ENCODE assay signal across 8 cellular contexts in genomic region chr5:10726913-10727517, GRCh38. TPM values are rescaled to one million over a fixed set of nuclear protein-coding genes. Genes with fewer than 3 reads are reported as not detected.
DNase-seq lines count a peak whose midpoint lies in the region; ATAC-seq and TF ChIP-seq lines count a peak whose summit lies in the region.

No MANE protein-coding gene starts in this region.

- no peaks in the 10 kb centered on the region for H3K36me3 ChIP-seq in thoracic aorta

- no peak overlapping the region for H3K4me3 ChIP-seq in thoracic aorta

- peaks cover 30 to 42% of the 10 kb centered on the region in 2 donors for H3K4me1 ChIP-seq in thoracic aorta (ENCODE audit: control insufficient read depth in 1 of 2, low read depth in 2 of 2)

- H3K27me3 ChIP-seq in thoracic aorta (replicated peaks; ENCODE audit: insufficient read depth) = no peaks in the 10 kb centered on the region

- ATAC-seq in HG02798 (IDR thresholded peaks at IDR 0.05; ENCODE audit: poor library complexity, unreplicated experiment) (peak; percentile 96), thoracic aorta (ENCODE audit: insufficient number of reproducible peaks, low FRiP score, low read depth) (no peak)

- no peak for TF ChIP-seq CTCF in thoracic aorta (IDR thresholded peaks at IDR 0.05)

- no peaks in the 10 kb centered on the region for H3K9me3 ChIP-seq in thoracic aorta

- H3K27ac ChIP-seq in thoracic aorta = peak overlapping the region; percentile 34 to 83

- DNase-seq in activated naive CD4-positive, alpha-beta T cell treated with Interleukin-2 at 50 U/mL for 16 hours = peak; percentile 17
- no peak for DNase-seq in activated naive CD4-positive, alpha-beta T cell (lab: John Stamatoyannopoulos, UW)
- DNase-seq in activated CD4-positive, alpha-beta T cell treated with anti-CD3 and anti-CD28 coated beads, Interleukin-2, amount 50 U/mL, for 48 hours = peak; percentile 19 to 37
- no peak for DNase-seq in thoracic aorta (ENCODE audit: low spot score)
- DNase-seq in effector CD8-positive, alpha-beta T cell (lab: John Stamatoyannopoulos, UW) = no peak
- no peak for DNase-seq in T1000 (lab: John Stamatoyannopoulos, UW)
- DNase-seq in HT-29 (ENCODE audit: low spot score) = no peak

RNA-seq across cellular contexts. Expression of gene DAP, which starts 34.0 kb away (rescaled TPM):
- total RNA-seq in thoracic aorta = 100 to 1,000 TPM in 1 of 2 donors, 10 to 100 TPM in 1; 79.6 to 113 TPM
- 45.9 and 54.2 TPM in 2 replicates for total RNA-seq in HT-29 (2014; rRNA removed; shearing (Covaris generic))

Comparison
In these comparisons a context has a peak if more than half of its experiments do, and no peak if none do; other contexts are left out.
1. DNase-seq: peak in activated naive CD4-positive, alpha-beta T cell treated with Interleukin-2 at 50 U/mL for 16 hours (single experiment) and activated CD4-positive, alpha-beta T cell treated with anti-CD3 and anti-CD28 coated beads, Interleukin-2, amount 50 U/mL, for 48 hours (2 of 2); none in activated naive CD4-positive, alpha-beta T cell (0 of 4), thoracic aorta (single experiment), effector CD8-positive, alpha-beta T cell (single experiment), T1000 (single experiment) and HT-29 (single experiment).